ENCODE assay signal across 9 cellular contexts in genomic region chr3:179302111-179302510, GRCh38.
"Had no signal": no experiment of that assay in that cellular context is flagged by ENCODE, and none has a peak within 500 bp of the region (broad histone marks: within the 10 kb centered on the region; RNA-seq: fewer than 3 reads in every experiment).

No MANE protein-coding gene starts in this region.

- H3K27ac Mint-ChIP-seq: H9 had no signal

- H3K4me3 ChIP-seq: GM23248 had no signal

- H3K9ac ChIP-seq: GM23248, KMS-11 had no signal

- FAIRE-seq: H1, H54, HTR-8/SVneo had no signal

- H2AFZ ChIP-seq: GM23248 had no signal

- H3K27ac ChIP-seq: GM23248, KMS-11 had no signal

- DNase-seq: GM23248, H9, HCEC 1CT, IMR-90, KBM-7 had no signal

- H3K4me2 ChIP-seq: KMS-11 had no signal

- H3K4me3 Mint-ChIP-seq: H9 had no signal
